8 cellular contexts compared by ENCODE assay signal in the genomic region with DNA sequence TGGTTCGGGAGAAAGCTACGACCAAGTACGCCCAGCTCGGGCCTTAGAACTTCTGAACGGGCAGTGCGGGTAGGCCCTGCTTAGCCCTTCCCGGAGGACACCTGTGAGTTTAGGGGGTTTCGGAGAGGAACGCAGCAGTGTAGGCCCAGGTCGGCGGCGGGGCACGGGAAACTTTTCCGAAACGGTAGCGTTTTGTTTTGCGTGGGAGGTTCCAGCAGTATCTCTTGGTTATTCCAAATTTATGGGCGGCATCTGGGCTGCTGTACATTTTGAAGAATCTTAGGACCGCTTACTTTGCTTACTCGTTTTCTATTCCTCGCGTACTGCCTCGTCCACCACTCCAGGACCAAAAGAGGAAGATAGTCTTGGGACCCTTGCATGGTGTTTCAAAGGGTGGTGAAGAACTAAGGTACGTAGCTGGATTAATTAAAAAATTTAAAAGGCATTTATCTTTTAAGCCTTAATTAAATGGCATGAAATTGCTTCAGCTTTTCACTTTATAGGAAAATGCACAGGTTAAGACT. TPM values are rescaled to one million over a fixed set of nuclear protein-coding genes. Genes with fewer than 3 reads are reported as not detected.
DNase-seq lines count a peak whose midpoint lies in the region; ATAC-seq and TF ChIP-seq lines count a peak whose summit lies in the region.

No MANE protein-coding gene starts in this region.

- no peaks in the 10 kb centered on the region for H3K27me3 Mint-ChIP-seq in T-helper 17 cell
- H3K27me3 Mint-ChIP-seq in progenitor cell of endocrine pancreas = no peaks in the 10 kb centered on the region

- in situ Hi-C loops in G401 (cut with HindIII; ENCODE audit: low sequenced_read_pairs) = no loop called here

- TF ChIP-seq CTCF in foreskin fibroblast (IDR thresholded peaks at IDR 0.05; ENCODE audit: low read depth, low read length) (no peak), progenitor cell of endocrine pancreas (IDR thresholded peaks at IDR 0.05; ENCODE audit: unreplicated experiment) (no peak)

- peak; percentile 9 for ATAC-seq in HG02943 (IDR thresholded peaks at IDR 0.05; ENCODE audit: low read depth, unreplicated experiment)
- peak; percentile 6 for ATAC-seq in T-helper 17 cell

- H3K4me3 ChIP-seq in foreskin fibroblast (ENCODE audit: low read depth in 1 of 2, low read length in 2 of 2) = peak overlapping the region; percentile 82 to 89

- DNase-seq in DMS53 (lab: John Stamatoyannopoulos, UW) (peak; percentile 55), DMS53 treated with DMSO at 0.1 percent for 48 hours (lab: John Stamatoyannopoulos, UW; ENCODE audit: unreplicated experiment) (no peak), T-helper 17 cell (no peak), foreskin fibroblast (no peak), progenitor cell of endocrine pancreas (ENCODE audit: low spot score, unreplicated experiment) (no peak), G401 (ENCODE audit: low spot score) (no peak)
- DNase-seq in stimulated activated naive CD4-positive, alpha-beta T cell treated with Interleukin-2 at 50 U/mL for 16 hours (lab: John Stamatoyannopoulos, UW) = no peak

- H3K4me3 Mint-ChIP-seq in T-helper 17 cell = peak overlapping the region; percentile 96
- peak overlapping the region; percentile 100 for H3K4me3 Mint-ChIP-seq in progenitor cell of endocrine pancreas (ENCODE audit: low read depth)

- H3K9me3 ChIP-seq in T-helper 17 cell (ENCODE audit: control insufficient read depth, low read length, poor library complexity, severe bottlenecking) = no peaks in the 10 kb centered on the region

- H3K27ac Mint-ChIP-seq in T-helper 17 cell (peak overlapping the region; percentile 98), progenitor cell of endocrine pancreas (peak overlapping the region; percentile 100)

- H3K9me3 Mint-ChIP-seq in progenitor cell of endocrine pancreas (ENCODE audit: low read depth) = peaks cover 17% of the 10 kb centered on the region

- peaks cover 19% of the 10 kb centered on the region for H3K4me1 Mint-ChIP-seq in T-helper 17 cell
- peaks cover 11% of the 10 kb centered on the region for H3K4me1 Mint-ChIP-seq in progenitor cell of endocrine pancreas (ENCODE audit: low read depth)

- H3K36me3 Mint-ChIP-seq in T-helper 17 cell (ENCODE audit: low read depth) (peaks cover 6% of the 10 kb centered on the region), progenitor cell of endocrine pancreas (ENCODE audit: insufficient read depth) (peaks cover 29% of the 10 kb centered on the region)

RNA-seq across cellular contexts. Expression of gene TENT2, which starts 0.5 kb away (rescaled TPM):
- total RNA-seq in T-helper 17 cell (100 to 1,000 TPM; 144 to 145 TPM), progenitor cell of endocrine pancreas (74.1 and 77.1 TPM in 2 replicates)
- total RNA-seq in G401 (2014; rRNA removed; shearing (Covaris generic)) = 45.8 and 51.4 TPM in 2 replicates
